ENCODE assay signal across 8 cellular contexts in genomic region chr11:111422494-111423249, GRCh38. TPM values are rescaled to one million over a fixed set of nuclear protein-coding genes. Genes with fewer than 3 reads are reported as not detected.
DNase-seq lines count a peak whose midpoint lies in the region; ATAC-seq and TF ChIP-seq lines count a peak whose summit lies in the region.

No MANE protein-coding gene starts in this region.

- H3K27ac ChIP-seq in A673 (ENCODE audit: low read depth, low read length, poor library complexity, severe bottlenecking): no peak overlapping the region
- no peak overlapping the region for H3K27ac ChIP-seq in colonic mucosa
- no peak overlapping the region for H3K27ac ChIP-seq in thoracic aorta

- H3K36me3 ChIP-seq in A673 (ENCODE audit: insufficient read depth, low read length, poor library complexity, severe bottlenecking): no peaks in the 10 kb centered on the region
- H3K36me3 ChIP-seq in colonic mucosa: no peaks in the 10 kb centered on the region
- no peaks in the 10 kb centered on the region for H3K36me3 ChIP-seq in thoracic aorta

- CTCF ChIA-PET in A673 (lab: Charles Lee) (interaction anchor here (0.5 to 3.2 kb wide), 5 partner anchors 124 to 1221 kb away, joined by 3 to 35 read pairs (median 3); no protein-coding TSS in a partner anchor), activated B cell treated with CpG ODN at 0.5 μM for 24 hours (lab: Charles Lee) (interaction anchor here (0.7 to 10.0 kb wide), 36 partner anchors 9 to 987 kb away, joined by 3 to 231 read pairs (median 6); partner anchors contain the start of genes POU2AF1 and POU2AF3)

- POLR2A ChIA-PET in A673 (lab: Charles Lee; ENCODE audit: low non-redundant PET): no interaction called here
- POLR2A ChIA-PET in activated B cell treated with CpG ODN at 0.5 μM for 24 hours (lab: Charles Lee): interaction anchor here (0.5 to 14.6 kb wide), 14 partner anchors 8 to 976 kb away, joined by 3 to 581 read pairs (median 4); partner anchors contain the start of genes POU2AF1 and POU2AF3

- peak overlapping the region; percentile 42 for H3K4me3 Mint-ChIP-seq in activated B cell treated with CpG ODN at 0.5 μM for 24 hours

- H3K9me3 Mint-ChIP-seq in activated B cell treated with CpG ODN at 0.5 μM for 24 hours: no peaks in the 10 kb centered on the region

- no peak overlapping the region for H3K4me3 ChIP-seq in A673 (ENCODE audit: low read depth, low read length, poor library complexity, severe bottlenecking)
- H3K4me3 ChIP-seq in colonic mucosa: no peak overlapping the region
- no peak overlapping the region for H3K4me3 ChIP-seq in thoracic aorta

- BruUV-seq in A673 (replicated peaks; lab: Mats Ljungman, UMichigan): no TSS peak

- H3K27me3 Mint-ChIP-seq in activated B cell treated with CpG ODN at 0.5 μM for 24 hours: no peaks in the 10 kb centered on the region

- peak overlapping the region in 1 of 2 donors; percentile 29 for H3K9ac ChIP-seq in colonic mucosa (ENCODE audit: low read depth in 2 of 2, low read length in 2 of 2)

- ATAC-seq in GM18498 (IDR thresholded peaks at IDR 0.05; ENCODE audit: unreplicated experiment) (peak; percentile 82), HG02840 (IDR thresholded peaks at IDR 0.05; ENCODE audit: low FRiP score, unreplicated experiment) (peak; percentile 63), activated B cell treated with CpG ODN at 0.5 μM for 24 hours (ENCODE audit: low read depth) (peak; percentile 76), thoracic aorta (ENCODE audit: insufficient number of reproducible peaks, low FRiP score, low read depth) (no peak)

- H3K27me3 ChIP-seq in A673 (replicated peaks; ENCODE audit: insufficient read depth, low read depth, low read length, poor library complexity) (no peaks in the 10 kb centered on the region), colonic mucosa (no peaks in the 10 kb centered on the region), thoracic aorta (replicated peaks; ENCODE audit: insufficient read depth) (no peaks in the 10 kb centered on the region)

- peaks cover 15% of the 10 kb centered on the region for H3K4me1 ChIP-seq in A673 (ENCODE audit: insufficient read depth, low read length, poor library complexity, severe bottlenecking)
- no peaks in the 10 kb centered on the region for H3K4me1 ChIP-seq in colonic mucosa
- H3K4me1 ChIP-seq in thoracic aorta (ENCODE audit: control insufficient read depth in 1 of 2, low read depth in 2 of 2): peaks cover 6 to 25% of the 10 kb centered on the region in 2 donors

- H3K27ac Mint-ChIP-seq in activated B cell treated with CpG ODN at 0.5 μM for 24 hours: peak overlapping the region; percentile 82

- peak; percentile 82 for DNase-seq in A673 (ENCODE audit: low spot score)
- peak; percentile 24 for DNase-seq in NCI-H1694 (lab: John Stamatoyannopoulos, UW)
- peak; percentile 69 for DNase-seq in activated B cell treated with CpG ODN at 0.5 μM for 24 hours
- peak; percentile 71 for DNase-seq in colonic mucosa
- DNase-seq in midbrain (lab: John Stamatoyannopoulos, UW): peak; percentile 38
- DNase-seq in thoracic aorta (ENCODE audit: low spot score): no peak

- intact Hi-C loops in A673 (cut with micrococcal nuclease; ENCODE audit: unreplicated experiment): loop anchor here (1.0 to 10.0 kb wide), 3 partner anchors 139 to 958 kb away; partner anchors contain the start of gene ARHGAP20
- intact Hi-C loops in activated B cell treated with CpG ODN at 0.5 μM for 24 hours (cut with micrococcal nuclease): loop anchor here (1.0 to 5.0 kb wide), 6 partner anchors 24 to 960 kb away; no protein-coding TSS in a partner anchor
- intact Hi-C loops in colonic mucosa (cut with DNase I): loop anchor here (5.0 kb wide), 1 partner anchor 125 kb away; the partner anchor contains the start of gene POU2AF3

- H3K36me3 Mint-ChIP-seq in activated B cell treated with CpG ODN at 0.5 μM for 24 hours (ENCODE audit: low read depth): no peaks in the 10 kb centered on the region

- H3K9me3 ChIP-seq in A673 (ENCODE audit: low read depth, low read length, poor library complexity, severe bottlenecking): no peaks in the 10 kb centered on the region
- no peaks in the 10 kb centered on the region for H3K9me3 ChIP-seq in colonic mucosa
- no peaks in the 10 kb centered on the region for H3K9me3 ChIP-seq in thoracic aorta

- TF ChIP-seq CTCF in A673 (conservative IDR thresholded peaks at IDR 0.05; ENCODE audit: low read depth, low read length) (peak; percentile 99), activated B cell treated with CpG ODN at 0.5 μM for 24 hours (IDR thresholded peaks at IDR 0.05) (no peak), colonic mucosa (IDR thresholded peaks at IDR 0.05) (peak; percentile 69), thoracic aorta (IDR thresholded peaks at IDR 0.05) (peak; percentile 76)

- H3K4me1 Mint-ChIP-seq in activated B cell treated with CpG ODN at 0.5 μM for 24 hours: peaks cover 59% of the 10 kb centered on the region

RNA-seq across cellular contexts. Expression of gene POU2AF1, which starts 43.6 kb away (rescaled TPM):
- total RNA-seq in A673 (2021) (not detected in 2 replicates), activated B cell treated with CpG ODN at 0.5 μM for 24 hours (141 and 155 TPM in 2 replicates), colonic mucosa (1 to 10 TPM; 3.1 to 3.7 TPM), thoracic aorta (not detected)

Comparison
In these comparisons a context has a peak if more than half of its experiments do, and no peak if none do; other contexts are left out.
1. RNA of gene POU2AF1, which starts 43.6 kb away (total RNA-seq): 141 to 155 TPM in activated B cell treated with CpG ODN at 0.5 μM for 24 hours; 3.1 to 3.7 TPM in colonic mucosa, not detected in thoracic aorta and not detected in A673; every median in the first group is over 10 times any median in the second.